1 cellular context compared by ENCODE assay signal in genomic region chr13:40445557-40445990, GRCh38.
TF ChIP-seq lines count a peak whose summit lies in the region.

No MANE protein-coding gene starts in this region.

TF ChIP-seq in GM12878, 131 proteins besides CTCF, POLR2A, EP300 and RAD21 (continued from another document and continues in another):
- TF ChIP-seq ZBTB11 (CRISPR knock-in tag; IDR thresholded peaks at IDR 0.05) (no peak), NR2F1 (conservative IDR thresholded peaks at IDR 0.05) (peak; percentile 99), SIX5 (IDR thresholded peaks at IDR 0.05; ENCODE audit: low read depth, low read length, severe bottlenecking) (no peak), TCF7 (IDR thresholded peaks at IDR 0.05; ENCODE audit: borderline replicate concordance) (peak; percentile 74), FOXM1 (IDR thresholded peaks at IDR 0.05; ENCODE audit: low read depth, low read length) (peak; percentile 100), CBX3 (IDR thresholded peaks at IDR 0.05; ENCODE audit: borderline replicate concordance, low read depth) (no peak), ZNF217 (IDR thresholded peaks at IDR 0.05) (peak; percentile 100), TAF1 (IDR thresholded peaks at IDR 0.05; ENCODE audit: borderline replicate concordance, low read depth, low read length) (0 out of 2 replicates have a peak, but pooled peaks have one; percentile 34), SMAD1 (IDR thresholded peaks at IDR 0.05; ENCODE audit: low read depth, partially characterized antibody) (no peak), NFIC (IDR thresholded peaks at IDR 0.05; ENCODE audit: low read depth, low read length) (peak; percentile 99), CREB1 (IDR thresholded peaks at IDR 0.05; ENCODE audit: low read depth) (peak; percentile 73), KDM1A (IDR thresholded peaks at IDR 0.05; ENCODE audit: borderline replicate concordance) (no peak), BMI1 (IDR thresholded peaks at IDR 0.05; ENCODE audit: borderline replicate concordance) (peak; percentile 93), ZNF207 (IDR thresholded peaks at IDR 0.05; ENCODE audit: borderline replicate concordance) (peak; percentile 71; the same call in 1 of the 2 replicates), SMARCA5 (IDR thresholded peaks at IDR 0.05) (no peak), HCFC1 (IDR thresholded peaks at IDR 0.05; ENCODE audit: low read length) (no peak), CHD4 (IDR thresholded peaks at IDR 0.05) (no peak), MYB (IDR thresholded peaks at IDR 0.05; ENCODE audit: borderline replicate concordance, low read depth, low read length) (peak; percentile 81), FOS (IDR thresholded peaks at IDR 0.05; ENCODE audit: borderline replicate concordance, extremely low read depth, insufficient read length) (no peak), WRNIP1 (IDR thresholded peaks at IDR 0.05; ENCODE audit: borderline replicate concordance, low read depth, low read length) (no peak), JUNB (IDR thresholded peaks at IDR 0.05) (peak; percentile 97), YBX1 (IDR thresholded peaks at IDR 0.05) (no peak), SMC3 (IDR thresholded peaks at IDR 0.05; ENCODE audit: borderline replicate concordance, low read length) (peak; percentile 37; the same call in 1 of the 2 replicates), ZNF384 (IDR thresholded peaks at IDR 0.05; ENCODE audit: borderline replicate concordance, low read depth, low read length) (0 out of 2 replicates have a peak, but pooled peaks have one; percentile 52), CBFB (IDR thresholded peaks at IDR 0.05; ENCODE audit: low read depth) (peak; percentile 90), CHD1 (IDR thresholded peaks at IDR 0.05; ENCODE audit: low read depth, low read length) (no peak), JUND (IDR thresholded peaks at IDR 0.05; ENCODE audit: low read depth, low read length) (peak; percentile 96), ATF7 (IDR thresholded peaks at IDR 0.05; ENCODE audit: low read depth) (peak; percentile 90), TCF12 (IDR thresholded peaks at IDR 0.05; ENCODE audit: low read depth, low read length) (peak; percentile 100), MEF2B (IDR thresholded peaks at IDR 0.05; ENCODE audit: partially characterized antibody, poor library complexity, severe bottlenecking) (peak; percentile 95), NR2C1 (IDR thresholded peaks at IDR 0.05) (no peak), PKNOX1 (IDR thresholded peaks at IDR 0.05) (peak; percentile 72), IKZF1 (conservative IDR thresholded peaks at IDR 0.05) (peak; percentile 100), ATF3 (IDR thresholded peaks at IDR 0.05; ENCODE audit: borderline replicate concordance, extremely low read depth, low read depth, low read length) (no peak), SUPT20H (IDR thresholded peaks at IDR 0.05; ENCODE audit: borderline replicate concordance, control insufficient read depth, low read depth, low read length) (no peak), DPF2 (IDR thresholded peaks at IDR 0.05) (peak; percentile 100), EED (IDR thresholded peaks at IDR 0.05; ENCODE audit: low read depth) (peak; percentile 99)
- TF ChIP-seq, protein P1, sequence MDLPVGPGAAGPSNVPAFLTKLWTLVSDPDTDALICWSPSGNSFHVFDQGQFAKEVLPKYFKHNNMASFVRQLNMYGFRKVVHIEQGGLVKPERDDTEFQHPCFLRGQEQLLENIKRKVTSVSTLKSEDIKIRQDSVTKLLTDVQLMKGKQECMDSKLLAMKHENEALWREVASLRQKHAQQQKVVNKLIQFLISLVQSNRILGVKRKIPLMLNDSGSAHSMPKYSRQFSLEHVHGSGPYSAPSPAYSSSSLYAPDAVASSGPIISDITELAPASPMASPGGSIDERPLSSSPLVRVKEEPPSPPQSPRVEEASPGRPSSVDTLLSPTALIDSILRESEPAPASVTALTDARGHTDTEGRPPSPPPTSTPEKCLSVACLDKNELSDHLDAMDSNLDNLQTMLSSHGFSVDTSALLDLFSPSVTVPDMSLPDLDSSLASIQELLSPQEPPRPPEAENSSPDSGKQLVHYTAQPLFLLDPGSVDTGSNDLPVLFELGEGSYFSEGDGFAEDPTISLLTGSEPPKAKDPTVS (IDR thresholded peaks at IDR 0.05; ENCODE audit: low read depth, low read length) = no peak
- TF ChIP-seq, protein P2, sequence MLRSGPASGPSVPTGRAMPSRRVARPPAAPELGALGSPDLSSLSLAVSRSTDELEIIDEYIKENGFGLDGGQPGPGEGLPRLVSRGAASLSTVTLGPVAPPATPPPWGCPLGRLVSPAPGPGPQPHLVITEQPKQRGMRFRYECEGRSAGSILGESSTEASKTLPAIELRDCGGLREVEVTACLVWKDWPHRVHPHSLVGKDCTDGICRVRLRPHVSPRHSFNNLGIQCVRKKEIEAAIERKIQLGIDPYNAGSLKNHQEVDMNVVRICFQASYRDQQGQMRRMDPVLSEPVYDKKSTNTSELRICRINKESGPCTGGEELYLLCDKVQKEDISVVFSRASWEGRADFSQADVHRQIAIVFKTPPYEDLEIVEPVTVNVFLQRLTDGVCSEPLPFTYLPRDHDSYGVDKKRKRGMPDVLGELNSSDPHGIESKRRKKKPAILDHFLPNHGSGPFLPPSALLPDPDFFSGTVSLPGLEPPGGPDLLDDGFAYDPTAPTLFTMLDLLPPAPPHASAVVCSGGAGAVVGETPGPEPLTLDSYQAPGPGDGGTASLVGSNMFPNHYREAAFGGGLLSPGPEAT (IDR thresholded peaks at IDR 0.05; ENCODE audit: low read depth) = peak; percentile 99
- TF ChIP-seq, protein P3, sequence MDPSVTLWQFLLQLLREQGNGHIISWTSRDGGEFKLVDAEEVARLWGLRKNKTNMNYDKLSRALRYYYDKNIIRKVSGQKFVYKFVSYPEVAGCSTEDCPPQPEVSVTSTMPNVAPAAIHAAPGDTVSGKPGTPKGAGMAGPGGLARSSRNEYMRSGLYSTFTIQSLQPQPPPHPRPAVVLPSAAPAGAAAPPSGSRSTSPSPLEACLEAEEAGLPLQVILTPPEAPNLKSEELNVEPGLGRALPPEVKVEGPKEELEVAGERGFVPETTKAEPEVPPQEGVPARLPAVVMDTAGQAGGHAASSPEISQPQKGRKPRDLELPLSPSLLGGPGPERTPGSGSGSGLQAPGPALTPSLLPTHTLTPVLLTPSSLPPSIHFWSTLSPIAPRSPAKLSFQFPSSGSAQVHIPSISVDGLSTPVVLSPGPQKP (IDR thresholded peaks at IDR 0.05; ENCODE audit: low read depth, low read length) = no peak; the same call in 1 of the 2 replicates
- TF ChIP-seq, protein P4, sequence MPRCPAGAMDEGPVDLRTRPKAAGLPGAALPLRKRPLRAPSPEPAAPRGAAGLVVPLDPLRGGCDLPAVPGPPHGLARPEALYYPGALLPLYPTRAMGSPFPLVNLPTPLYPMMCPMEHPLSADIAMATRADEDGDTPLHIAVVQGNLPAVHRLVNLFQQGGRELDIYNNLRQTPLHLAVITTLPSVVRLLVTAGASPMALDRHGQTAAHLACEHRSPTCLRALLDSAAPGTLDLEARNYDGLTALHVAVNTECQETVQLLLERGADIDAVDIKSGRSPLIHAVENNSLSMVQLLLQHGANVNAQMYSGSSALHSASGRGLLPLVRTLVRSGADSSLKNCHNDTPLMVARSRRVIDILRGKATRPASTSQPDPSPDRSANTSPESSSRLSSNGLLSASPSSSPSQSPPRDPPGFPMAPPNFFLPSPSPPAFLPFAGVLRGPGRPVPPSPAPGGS (IDR thresholded peaks at IDR 0.05; ENCODE audit: borderline replicate concordance, insufficient read depth, low read depth, low read length, poor library complexity, severe bottlenecking) = peak; percentile 98
- TF ChIP-seq, protein P5, sequence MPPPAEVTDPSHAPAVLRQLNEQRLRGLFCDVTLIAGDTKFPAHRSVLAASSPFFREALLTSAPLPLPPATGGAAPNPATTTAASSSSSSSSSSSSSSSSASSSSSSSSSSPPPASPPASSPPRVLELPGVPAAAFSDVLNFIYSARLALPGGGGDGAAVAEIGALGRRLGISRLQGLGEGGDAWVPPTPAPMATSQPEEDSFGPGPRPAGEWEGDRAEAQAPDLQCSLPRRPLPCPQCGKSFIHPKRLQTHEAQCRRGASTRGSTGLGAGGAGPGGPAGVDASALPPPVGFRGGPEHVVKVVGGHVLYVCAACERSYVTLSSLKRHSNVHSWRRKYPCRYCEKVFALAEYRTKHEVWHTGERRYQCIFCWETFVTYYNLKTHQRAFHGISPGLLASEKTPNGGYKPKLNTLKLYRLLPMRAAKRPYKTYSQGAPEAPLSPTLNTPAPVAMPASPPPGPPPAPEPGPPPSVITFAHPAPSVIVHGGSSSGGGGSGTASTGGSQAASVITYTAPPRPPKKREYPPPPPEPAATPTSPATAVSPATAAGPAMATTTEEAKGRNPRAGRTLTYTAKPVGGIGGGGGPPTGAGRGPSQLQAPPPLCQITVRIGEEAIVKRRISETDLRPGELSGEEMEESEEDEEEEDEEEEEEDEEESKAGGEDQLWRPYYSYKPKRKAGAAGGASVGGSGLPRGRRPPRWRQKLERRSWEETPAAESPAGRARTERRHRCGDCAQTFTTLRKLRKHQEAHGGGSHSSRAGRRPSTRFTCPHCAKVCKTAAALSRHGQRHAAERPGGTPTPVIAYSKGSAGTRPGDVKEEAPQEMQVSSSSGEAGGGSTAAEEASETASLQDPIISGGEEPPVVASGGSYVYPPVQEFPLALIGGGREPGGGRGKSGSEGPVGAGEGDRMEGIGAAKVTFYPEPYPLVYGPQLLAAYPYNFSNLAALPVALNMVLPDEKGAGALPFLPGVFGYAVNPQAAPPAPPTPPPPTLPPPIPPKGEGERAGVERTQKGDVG (CRISPR knock-in tag; IDR thresholded peaks at IDR 0.05) = no peak
- TF ChIP-seq, protein P6, sequence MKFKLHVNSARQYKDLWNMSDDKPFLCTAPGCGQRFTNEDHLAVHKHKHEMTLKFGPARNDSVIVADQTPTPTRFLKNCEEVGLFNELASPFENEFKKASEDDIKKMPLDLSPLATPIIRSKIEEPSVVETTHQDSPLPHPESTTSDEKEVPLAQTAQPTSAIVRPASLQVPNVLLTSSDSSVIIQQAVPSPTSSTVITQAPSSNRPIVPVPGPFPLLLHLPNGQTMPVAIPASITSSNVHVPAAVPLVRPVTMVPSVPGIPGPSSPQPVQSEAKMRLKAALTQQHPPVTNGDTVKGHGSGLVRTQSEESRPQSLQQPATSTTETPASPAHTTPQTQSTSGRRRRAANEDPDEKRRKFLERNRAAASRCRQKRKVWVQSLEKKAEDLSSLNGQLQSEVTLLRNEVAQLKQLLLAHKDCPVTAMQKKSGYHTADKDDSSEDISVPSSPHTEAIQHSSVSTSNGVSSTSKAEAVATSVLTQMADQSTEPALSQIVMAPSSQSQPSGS (IDR thresholded peaks at IDR 0.05; ENCODE audit: low read length) = peak; percentile 98
- TF ChIP-seq, protein P7, sequence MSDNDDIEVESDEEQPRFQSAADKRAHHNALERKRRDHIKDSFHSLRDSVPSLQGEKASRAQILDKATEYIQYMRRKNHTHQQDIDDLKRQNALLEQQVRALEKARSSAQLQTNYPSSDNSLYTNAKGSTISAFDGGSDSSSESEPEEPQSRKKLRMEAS (IDR thresholded peaks at IDR 0.05; ENCODE audit: low read depth, low read length) = peak; percentile 84
- TF ChIP-seq, protein P8, sequence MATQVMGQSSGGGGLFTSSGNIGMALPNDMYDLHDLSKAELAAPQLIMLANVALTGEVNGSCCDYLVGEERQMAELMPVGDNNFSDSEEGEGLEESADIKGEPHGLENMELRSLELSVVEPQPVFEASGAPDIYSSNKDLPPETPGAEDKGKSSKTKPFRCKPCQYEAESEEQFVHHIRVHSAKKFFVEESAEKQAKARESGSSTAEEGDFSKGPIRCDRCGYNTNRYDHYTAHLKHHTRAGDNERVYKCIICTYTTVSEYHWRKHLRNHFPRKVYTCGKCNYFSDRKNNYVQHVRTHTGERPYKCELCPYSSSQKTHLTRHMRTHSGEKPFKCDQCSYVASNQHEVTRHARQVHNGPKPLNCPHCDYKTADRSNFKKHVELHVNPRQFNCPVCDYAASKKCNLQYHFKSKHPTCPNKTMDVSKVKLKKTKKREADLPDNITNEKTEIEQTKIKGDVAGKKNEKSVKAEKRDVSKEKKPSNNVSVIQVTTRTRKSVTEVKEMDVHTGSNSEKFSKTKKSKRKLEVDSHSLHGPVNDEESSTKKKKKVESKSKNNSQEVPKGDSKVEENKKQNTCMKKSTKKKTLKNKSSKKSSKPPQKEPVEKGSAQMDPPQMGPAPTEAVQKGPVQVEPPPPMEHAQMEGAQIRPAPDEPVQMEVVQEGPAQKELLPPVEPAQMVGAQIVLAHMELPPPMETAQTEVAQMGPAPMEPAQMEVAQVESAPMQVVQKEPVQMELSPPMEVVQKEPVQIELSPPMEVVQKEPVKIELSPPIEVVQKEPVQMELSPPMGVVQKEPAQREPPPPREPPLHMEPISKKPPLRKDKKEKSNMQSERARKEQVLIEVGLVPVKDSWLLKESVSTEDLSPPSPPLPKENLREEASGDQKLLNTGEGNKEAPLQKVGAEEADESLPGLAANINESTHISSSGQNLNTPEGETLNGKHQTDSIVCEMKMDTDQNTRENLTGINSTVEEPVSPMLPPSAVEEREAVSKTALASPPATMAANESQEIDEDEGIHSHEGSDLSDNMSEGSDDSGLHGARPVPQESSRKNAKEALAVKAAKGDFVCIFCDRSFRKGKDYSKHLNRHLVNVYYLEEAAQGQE (IDR thresholded peaks at IDR 0.05; ENCODE audit: low read depth, low read length) = no peak
